In the genomic region with DNA sequence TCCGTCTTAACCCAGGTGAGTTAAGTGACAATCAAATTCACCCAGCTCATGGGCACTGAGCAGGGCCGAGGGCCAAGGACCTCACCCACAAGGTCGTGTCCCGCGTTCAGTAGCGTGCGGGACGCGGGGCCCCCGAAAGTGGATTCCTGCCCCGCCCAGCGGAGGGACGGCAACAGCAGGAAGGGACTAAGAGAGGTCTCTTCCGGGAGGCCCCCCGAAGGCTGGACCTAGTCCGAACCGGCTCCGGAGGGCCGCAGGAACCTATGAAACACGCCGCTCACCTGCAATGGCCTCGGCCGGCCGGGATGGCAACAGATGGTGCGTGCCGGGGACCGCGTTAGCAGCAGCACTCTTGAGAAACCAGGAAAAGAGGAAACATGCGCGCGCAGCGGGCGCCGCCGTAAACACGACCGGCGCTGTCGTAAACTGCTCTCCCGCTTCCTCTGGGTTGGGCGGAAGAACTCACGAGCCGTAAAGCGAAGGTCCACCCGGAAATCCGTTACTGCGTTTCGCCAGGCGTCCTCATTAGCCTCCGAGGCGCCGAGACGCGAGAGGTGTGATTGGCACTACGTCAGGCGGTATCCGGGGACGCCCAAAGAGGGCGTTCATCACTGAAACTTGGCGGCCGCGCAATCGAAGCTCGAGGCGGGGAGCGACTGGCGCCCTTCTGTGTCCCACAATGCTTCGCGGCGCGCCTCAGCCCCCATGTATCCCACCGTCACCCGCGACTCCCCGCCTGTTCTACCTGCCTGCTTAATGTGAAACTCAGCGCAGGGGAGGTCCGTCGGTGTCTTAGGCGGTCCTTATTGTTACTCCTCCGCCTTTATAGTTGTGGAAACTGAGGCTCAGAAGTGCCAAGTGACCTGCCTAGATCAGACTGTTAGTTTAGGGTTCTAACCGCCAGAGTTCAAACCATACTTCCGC, we compare ENCODE assay signal across 1 cellular context.
TF ChIP-seq lines count a peak whose summit lies in the region.

A gene with protein sequence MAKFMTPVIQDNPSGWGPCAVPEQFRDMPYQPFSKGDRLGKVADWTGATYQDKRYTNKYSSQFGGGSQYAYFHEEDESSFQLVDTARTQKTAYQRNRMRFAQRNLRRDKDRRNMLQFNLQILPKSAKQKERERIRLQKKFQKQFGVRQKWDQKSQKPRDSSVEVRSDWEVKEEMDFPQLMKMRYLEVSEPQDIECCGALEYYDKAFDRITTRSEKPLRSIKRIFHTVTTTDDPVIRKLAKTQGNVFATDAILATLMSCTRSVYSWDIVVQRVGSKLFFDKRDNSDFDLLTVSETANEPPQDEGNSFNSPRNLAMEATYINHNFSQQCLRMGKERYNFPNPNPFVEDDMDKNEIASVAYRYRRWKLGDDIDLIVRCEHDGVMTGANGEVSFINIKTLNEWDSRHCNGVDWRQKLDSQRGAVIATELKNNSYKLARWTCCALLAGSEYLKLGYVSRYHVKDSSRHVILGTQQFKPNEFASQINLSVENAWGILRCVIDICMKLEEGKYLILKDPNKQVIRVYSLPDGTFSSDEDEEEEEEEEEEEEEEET (minus strand): TSS at position 372 of the 924 bp plus-strand sequence. CDS start 3,045 bp downstream, outside the sequence.

TF ChIP-seq in HepG2, 621 proteins besides CTCF, POLR2A, EP300 and RAD21 (continued from another document and continues in another):
- TF ChIP-seq, protein P1, sequence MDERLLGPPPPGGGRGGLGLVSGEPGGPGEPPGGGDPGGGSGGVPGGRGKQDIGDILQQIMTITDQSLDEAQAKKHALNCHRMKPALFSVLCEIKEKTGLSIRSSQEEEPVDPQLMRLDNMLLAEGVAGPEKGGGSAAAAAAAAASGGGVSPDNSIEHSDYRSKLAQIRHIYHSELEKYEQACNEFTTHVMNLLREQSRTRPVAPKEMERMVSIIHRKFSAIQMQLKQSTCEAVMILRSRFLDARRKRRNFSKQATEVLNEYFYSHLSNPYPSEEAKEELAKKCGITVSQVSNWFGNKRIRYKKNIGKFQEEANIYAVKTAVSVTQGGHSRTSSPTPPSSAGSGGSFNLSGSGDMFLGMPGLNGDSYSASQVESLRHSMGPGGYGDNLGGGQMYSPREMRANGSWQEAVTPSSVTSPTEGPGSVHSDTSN (CRISPR knock-in tag; IDR thresholded peaks at IDR 0.05): peak; percentile 71
- TF ChIP-seq HHEX (CRISPR knock-in tag; IDR thresholded peaks at IDR 0.05): no peak
- peak; percentile 95 for TF ChIP-seq YEATS4 (CRISPR knock-in tag; IDR thresholded peaks at IDR 0.05; ENCODE audit: borderline replicate concordance)
- peak; percentile 37; the same call in 1 of the 2 replicates for TF ChIP-seq SUZ12 (IDR thresholded peaks at IDR 0.05; ENCODE audit: low read depth, low read length)
- TF ChIP-seq, protein P2, sequence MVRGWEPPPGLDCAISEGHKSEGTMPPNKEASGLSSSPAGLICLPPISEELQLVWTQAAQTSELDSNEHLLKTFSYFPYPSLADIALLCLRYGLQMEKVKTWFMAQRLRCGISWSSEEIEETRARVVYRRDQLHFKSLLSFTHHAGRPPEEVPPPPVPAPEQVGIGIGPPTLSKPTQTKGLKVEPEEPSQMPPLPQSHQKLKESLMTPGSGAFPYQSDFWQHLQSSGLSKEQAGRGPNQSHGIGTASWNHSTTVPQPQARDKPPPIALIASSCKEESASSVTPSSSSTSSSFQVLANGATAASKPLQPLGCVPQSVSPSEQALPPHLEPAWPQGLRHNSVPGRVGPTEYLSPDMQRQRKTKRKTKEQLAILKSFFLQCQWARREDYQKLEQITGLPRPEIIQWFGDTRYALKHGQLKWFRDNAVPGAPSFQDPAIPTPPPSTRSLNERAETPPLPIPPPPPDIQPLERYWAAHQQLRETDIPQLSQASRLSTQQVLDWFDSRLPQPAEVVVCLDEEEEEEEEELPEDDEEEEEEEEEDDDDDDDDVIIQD (CRISPR knock-in tag; IDR thresholded peaks at IDR 0.05; ENCODE audit: low read depth): peak; percentile 18; the same call in 1 of the 2 replicates
- TF ChIP-seq, protein P3, sequence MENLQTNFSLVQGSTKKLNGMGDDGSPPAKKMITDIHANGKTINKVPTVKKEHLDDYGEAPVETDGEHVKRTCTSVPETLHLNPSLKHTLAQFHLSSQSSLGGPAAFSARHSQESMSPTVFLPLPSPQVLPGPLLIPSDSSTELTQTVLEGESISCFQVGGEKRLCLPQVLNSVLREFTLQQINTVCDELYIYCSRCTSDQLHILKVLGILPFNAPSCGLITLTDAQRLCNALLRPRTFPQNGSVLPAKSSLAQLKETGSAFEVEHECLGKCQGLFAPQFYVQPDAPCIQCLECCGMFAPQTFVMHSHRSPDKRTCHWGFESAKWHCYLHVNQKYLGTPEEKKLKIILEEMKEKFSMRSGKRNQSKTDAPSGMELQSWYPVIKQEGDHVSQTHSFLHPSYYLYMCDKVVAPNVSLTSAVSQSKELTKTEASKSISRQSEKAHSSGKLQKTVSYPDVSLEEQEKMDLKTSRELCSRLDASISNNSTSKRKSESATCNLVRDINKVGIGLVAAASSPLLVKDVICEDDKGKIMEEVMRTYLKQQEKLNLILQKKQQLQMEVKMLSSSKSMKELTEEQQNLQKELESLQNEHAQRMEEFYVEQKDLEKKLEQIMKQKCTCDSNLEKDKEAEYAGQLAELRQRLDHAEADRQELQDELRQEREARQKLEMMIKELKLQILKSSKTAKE (CRISPR knock-in tag; IDR thresholded peaks at IDR 0.05; ENCODE audit: borderline replicate concordance): no peak; the same call in 1 of the 2 replicates
- TF ChIP-seq, protein P4, sequence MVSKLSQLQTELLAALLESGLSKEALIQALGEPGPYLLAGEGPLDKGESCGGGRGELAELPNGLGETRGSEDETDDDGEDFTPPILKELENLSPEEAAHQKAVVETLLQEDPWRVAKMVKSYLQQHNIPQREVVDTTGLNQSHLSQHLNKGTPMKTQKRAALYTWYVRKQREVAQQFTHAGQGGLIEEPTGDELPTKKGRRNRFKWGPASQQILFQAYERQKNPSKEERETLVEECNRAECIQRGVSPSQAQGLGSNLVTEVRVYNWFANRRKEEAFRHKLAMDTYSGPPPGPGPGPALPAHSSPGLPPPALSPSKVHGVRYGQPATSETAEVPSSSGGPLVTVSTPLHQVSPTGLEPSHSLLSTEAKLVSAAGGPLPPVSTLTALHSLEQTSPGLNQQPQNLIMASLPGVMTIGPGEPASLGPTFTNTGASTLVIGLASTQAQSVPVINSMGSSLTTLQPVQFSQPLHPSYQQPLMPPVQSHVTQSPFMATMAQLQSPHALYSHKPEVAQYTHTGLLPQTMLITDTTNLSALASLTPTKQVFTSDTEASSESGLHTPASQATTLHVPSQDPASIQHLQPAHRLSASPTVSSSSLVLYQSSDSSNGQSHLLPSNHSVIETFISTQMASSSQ (IDR thresholded peaks at IDR 0.05; ENCODE audit: low read depth): 0 out of 2 replicates have a peak, but pooled peaks have one; percentile 7
- TF ChIP-seq, protein P4 (CRISPR knock-in tag; IDR thresholded peaks at IDR 0.05; ENCODE audit: borderline replicate concordance): peak; percentile 68; the same call in 1 of the 2 replicates
- peak; percentile 28; the same call in 1 of the 2 replicates for TF ChIP-seq CHCHD3 (CRISPR knock-in tag; IDR thresholded peaks at IDR 0.05)
- peak; percentile 95 for TF ChIP-seq FOXK2 (IDR thresholded peaks at IDR 0.05)
- TF ChIP-seq NFYB (CRISPR knock-in tag; IDR thresholded peaks at IDR 0.05): peak; percentile 90
- TF ChIP-seq, protein P5, sequence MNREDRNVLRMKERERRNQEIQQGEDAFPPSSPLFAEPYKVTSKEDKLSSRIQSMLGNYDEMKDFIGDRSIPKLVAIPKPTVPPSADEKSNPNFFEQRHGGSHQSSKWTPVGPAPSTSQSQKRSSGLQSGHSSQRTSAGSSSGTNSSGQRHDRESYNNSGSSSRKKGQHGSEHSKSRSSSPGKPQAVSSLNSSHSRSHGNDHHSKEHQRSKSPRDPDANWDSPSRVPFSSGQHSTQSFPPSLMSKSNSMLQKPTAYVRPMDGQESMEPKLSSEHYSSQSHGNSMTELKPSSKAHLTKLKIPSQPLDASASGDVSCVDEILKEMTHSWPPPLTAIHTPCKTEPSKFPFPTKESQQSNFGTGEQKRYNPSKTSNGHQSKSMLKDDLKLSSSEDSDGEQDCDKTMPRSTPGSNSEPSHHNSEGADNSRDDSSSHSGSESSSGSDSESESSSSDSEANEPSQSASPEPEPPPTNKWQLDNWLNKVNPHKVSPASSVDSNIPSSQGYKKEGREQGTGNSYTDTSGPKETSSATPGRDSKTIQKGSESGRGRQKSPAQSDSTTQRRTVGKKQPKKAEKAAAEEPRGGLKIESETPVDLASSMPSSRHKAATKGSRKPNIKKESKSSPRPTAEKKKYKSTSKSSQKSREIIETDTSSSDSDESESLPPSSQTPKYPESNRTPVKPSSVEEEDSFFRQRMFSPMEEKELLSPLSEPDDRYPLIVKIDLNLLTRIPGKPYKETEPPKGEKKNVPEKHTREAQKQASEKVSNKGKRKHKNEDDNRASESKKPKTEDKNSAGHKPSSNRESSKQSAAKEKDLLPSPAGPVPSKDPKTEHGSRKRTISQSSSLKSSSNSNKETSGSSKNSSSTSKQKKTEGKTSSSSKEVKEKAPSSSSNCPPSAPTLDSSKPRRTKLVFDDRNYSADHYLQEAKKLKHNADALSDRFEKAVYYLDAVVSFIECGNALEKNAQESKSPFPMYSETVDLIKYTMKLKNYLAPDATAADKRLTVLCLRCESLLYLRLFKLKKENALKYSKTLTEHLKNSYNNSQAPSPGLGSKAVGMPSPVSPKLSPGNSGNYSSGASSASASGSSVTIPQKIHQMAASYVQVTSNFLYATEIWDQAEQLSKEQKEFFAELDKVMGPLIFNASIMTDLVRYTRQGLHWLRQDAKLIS (CRISPR knock-in tag; IDR thresholded peaks at IDR 0.05): no peak
- TF ChIP-seq, protein P6, sequence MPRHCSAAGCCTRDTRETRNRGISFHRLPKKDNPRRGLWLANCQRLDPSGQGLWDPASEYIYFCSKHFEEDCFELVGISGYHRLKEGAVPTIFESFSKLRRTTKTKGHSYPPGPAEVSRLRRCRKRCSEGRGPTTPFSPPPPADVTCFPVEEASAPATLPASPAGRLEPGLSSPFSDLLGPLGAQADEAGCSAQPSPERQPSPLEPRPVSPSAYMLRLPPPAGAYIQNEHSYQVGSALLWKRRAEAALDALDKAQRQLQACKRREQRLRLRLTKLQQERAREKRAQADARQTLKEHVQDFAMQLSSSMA (CRISPR knock-in tag; IDR thresholded peaks at IDR 0.05): peak; percentile 99
- TF ChIP-seq ZSCAN30 (CRISPR knock-in tag; IDR thresholded peaks at IDR 0.05): no peak
- no peak for TF ChIP-seq U2AF2 (IDR thresholded peaks at IDR 0.05; ENCODE audit: low read depth, low read length)
- TF ChIP-seq ZNF749 (CRISPR knock-in tag; IDR thresholded peaks at IDR 0.05; ENCODE audit: borderline replicate concordance): no peak
- peak; percentile 88; the same call in 1 of the 2 replicates for TF ChIP-seq ZNF619 (CRISPR knock-in tag; IDR thresholded peaks at IDR 0.05)
- TF ChIP-seq GABPA (IDR thresholded peaks at IDR 0.05; ENCODE audit: low read depth, low read length): peak; percentile 89
- peak; percentile 98 for TF ChIP-seq GABPA (CRISPR knock-in tag; IDR thresholded peaks at IDR 0.05; ENCODE audit: low read depth)
- TF ChIP-seq, protein P7, sequence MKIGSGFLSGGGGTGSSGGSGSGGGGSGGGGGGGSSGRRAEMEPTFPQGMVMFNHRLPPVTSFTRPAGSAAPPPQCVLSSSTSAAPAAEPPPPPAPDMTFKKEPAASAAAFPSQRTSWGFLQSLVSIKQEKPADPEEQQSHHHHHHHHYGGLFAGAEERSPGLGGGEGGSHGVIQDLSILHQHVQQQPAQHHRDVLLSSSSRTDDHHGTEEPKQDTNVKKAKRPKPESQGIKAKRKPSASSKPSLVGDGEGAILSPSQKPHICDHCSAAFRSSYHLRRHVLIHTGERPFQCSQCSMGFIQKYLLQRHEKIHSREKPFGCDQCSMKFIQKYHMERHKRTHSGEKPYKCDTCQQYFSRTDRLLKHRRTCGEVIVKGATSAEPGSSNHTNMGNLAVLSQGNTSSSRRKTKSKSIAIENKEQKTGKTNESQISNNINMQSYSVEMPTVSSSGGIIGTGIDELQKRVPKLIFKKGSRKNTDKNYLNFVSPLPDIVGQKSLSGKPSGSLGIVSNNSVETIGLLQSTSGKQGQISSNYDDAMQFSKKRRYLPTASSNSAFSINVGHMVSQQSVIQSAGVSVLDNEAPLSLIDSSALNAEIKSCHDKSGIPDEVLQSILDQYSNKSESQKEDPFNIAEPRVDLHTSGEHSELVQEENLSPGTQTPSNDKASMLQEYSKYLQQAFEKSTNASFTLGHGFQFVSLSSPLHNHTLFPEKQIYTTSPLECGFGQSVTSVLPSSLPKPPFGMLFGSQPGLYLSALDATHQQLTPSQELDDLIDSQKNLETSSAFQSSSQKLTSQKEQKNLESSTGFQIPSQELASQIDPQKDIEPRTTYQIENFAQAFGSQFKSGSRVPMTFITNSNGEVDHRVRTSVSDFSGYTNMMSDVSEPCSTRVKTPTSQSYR (CRISPR knock-in tag; IDR thresholded peaks at IDR 0.05; ENCODE audit: borderline replicate concordance): no peak
- no peak for TF ChIP-seq ZNF660 (CRISPR knock-in tag; IDR thresholded peaks at IDR 0.05; ENCODE audit: borderline replicate concordance, low read depth)
- TF ChIP-seq ZNF335 (CRISPR knock-in tag; IDR thresholded peaks at IDR 0.05): peak; percentile 93
- TF ChIP-seq, protein P8, sequence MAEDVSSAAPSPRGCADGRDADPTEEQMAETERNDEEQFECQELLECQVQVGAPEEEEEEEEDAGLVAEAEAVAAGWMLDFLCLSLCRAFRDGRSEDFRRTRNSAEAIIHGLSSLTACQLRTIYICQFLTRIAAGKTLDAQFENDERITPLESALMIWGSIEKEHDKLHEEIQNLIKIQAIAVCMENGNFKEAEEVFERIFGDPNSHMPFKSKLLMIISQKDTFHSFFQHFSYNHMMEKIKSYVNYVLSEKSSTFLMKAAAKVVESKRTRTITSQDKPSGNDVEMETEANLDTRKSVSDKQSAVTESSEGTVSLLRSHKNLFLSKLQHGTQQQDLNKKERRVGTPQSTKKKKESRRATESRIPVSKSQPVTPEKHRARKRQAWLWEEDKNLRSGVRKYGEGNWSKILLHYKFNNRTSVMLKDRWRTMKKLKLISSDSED (CRISPR knock-in tag; IDR thresholded peaks at IDR 0.05): no peak
- no peak for TF ChIP-seq MTF2 (CRISPR knock-in tag; IDR thresholded peaks at IDR 0.05; ENCODE audit: borderline replicate concordance)
- TF ChIP-seq ZNF572 (CRISPR knock-in tag; IDR thresholded peaks at IDR 0.05): 0 out of 2 replicates have a peak, but pooled peaks have one; percentile 12
- 0 out of 2 replicates have a peak, but pooled peaks have one; percentile 35 for TF ChIP-seq GLI4 (CRISPR knock-in tag; IDR thresholded peaks at IDR 0.05; ENCODE audit: borderline replicate concordance)
- no peak for TF ChIP-seq MYNN (CRISPR knock-in tag; IDR thresholded peaks at IDR 0.05; ENCODE audit: low read depth)
